In genomic region chr16:8703693-8704092, GRCh38 we compare ENCODE assay signal across 26 cellular contexts. TPM values are rescaled to one million over a fixed set of nuclear protein-coding genes. Genes with fewer than 3 reads are reported as not detected.
DNase-seq lines count a peak whose midpoint lies in the region; ATAC-seq, FAIRE-seq and TF ChIP-seq lines count a peak whose summit lies in the region.
"Had no signal": no experiment of that assay in that cellular context is flagged by ENCODE, and none has a peak within 500 bp of the region (broad histone marks: within the 10 kb centered on the region; RNA-seq: fewer than 3 reads in every experiment).

No MANE protein-coding gene starts in this region.

- H3K4me2 ChIP-seq in GM12878 (ENCODE audit: control insufficient read depth, insufficient read depth) (no peak overlapping the region), H1 (ENCODE audit: insufficient read depth in 1 of 2, low read depth in 2 of 2, low read length in 2 of 2) (no peak overlapping the region)
- H3K4me2 ChIP-seq: BLaER1 had no signal

- POLR2A ChIA-PET in GM12878 (lab: Charles Lee), result no interaction called here
- POLR2A ChIA-PET in H1 (lab: Charles Lee; ENCODE audit: partially characterized antibody), result no interaction called here
- POLR2A ChIA-PET in RWPE1 (lab: Yijun Ruan, JAX; ENCODE audit: low non-redundant PET), result no interaction called here

- in situ Hi-C loops in GM12878 (cut with MboI), result no loop called here

- no peaks in the 10 kb centered on the region for H3K79me1 ChIP-seq in H1 (ENCODE audit: low read depth, low read length)

- H2AK5ac ChIP-seq in H1 (ENCODE audit: low read depth, low read length), result 0 out of 2 replicates have a peak overlapping the region, but pooled peaks have one; percentile 39

- H3K18ac ChIP-seq in H1 (ENCODE audit: extremely low read depth, low read length), result no peak overlapping the region

- FAIRE-seq in GM12878 (lab: Jason Lieb, UNC) (no peak), H1 (lab: Jason Lieb, UNC) (no peak)
- FAIRE-seq: A204.1, GM12891, GM19239 had no signal

- H2AFZ ChIP-seq in GM12878 (ENCODE audit: control insufficient read depth, low read depth, low read length), result no peak overlapping the region
- H2AFZ ChIP-seq in H1 (ENCODE audit: low read length), result no peak overlapping the region

- H3K27ac ChIP-seq in GM12878 (ENCODE audit: control insufficient read depth, insufficient read depth) (no peak overlapping the region), H1 (ENCODE audit: low read depth, low read length) (no peak overlapping the region), liver (ENCODE audit: low read depth in 1 of 2, low read length in 2 of 2) (peak overlapping the region; percentile 49 to 64), RWPE1 (no peak overlapping the region)
- H3K27ac ChIP-seq: BLaER1 had no signal

- H3K9me3 ChIP-seq in GM12878 (replicated peaks; ENCODE audit: control insufficient read depth, insufficient read depth, low read length) (no peaks in the 10 kb centered on the region; the same call in 2 of the 3 replicates), H1 (ENCODE audit: insufficient read depth in 2 of 2, low read depth in 1 of 2, low read length in 1 of 2) (no peaks in the 10 kb centered on the region), liver (ENCODE audit: control insufficient read depth in 4 of 4, low read length in 3 of 4) (no peaks in the 10 kb centered on the region)
- H3K9me3 ChIP-seq: BE2C, BLaER1 had no signal

- SMC1A ChIA-PET in GM12878 (lab: Charles Lee; ENCODE audit: uncharacterized antibody, unreplicated experiment), result no interaction called here

- no peak overlapping the region for H3K23ac ChIP-seq in H1 (ENCODE audit: insufficient read length)

- intact Hi-C loops in GM12878 (cut with micrococcal nuclease; ENCODE audit: unreplicated experiment), result no loop called here

- H3K4me1 ChIP-seq in GM12878 (ENCODE audit: control insufficient read depth, insufficient read depth, low read length) (no peaks in the 10 kb centered on the region), H1 (replicated peaks in 1 of 4; ENCODE audit: control insufficient read depth in 3 of 4, insufficient read depth in 4 of 4, low read length in 3 of 4) (no peaks in the 10 kb centered on the region), liver (ENCODE audit: control insufficient read depth in 4 of 4, insufficient read depth in 4 of 4, low read length in 3 of 4) (peaks cover 7 to 33% (median 28%) of the 10 kb centered on the region in 4 donors)
- H3K4me1 ChIP-seq: BE2C, BLaER1 had no signal

- no peaks in the 10 kb centered on the region for H3K79me2 ChIP-seq in GM12878 (ENCODE audit: control insufficient read depth, insufficient read depth, low read length)
- H3K79me2 ChIP-seq in H1 (ENCODE audit: control insufficient read depth in 1 of 2, insufficient read depth in 2 of 2, low read length in 2 of 2), result no peaks in the 10 kb centered on the region

- no peaks in the 10 kb centered on the region for H3K27me3 ChIP-seq in GM12878 (replicated peaks in 1 of 2; ENCODE audit: control insufficient read depth in 2 of 2, insufficient read depth in 2 of 2, low read length in 1 of 2)
- no peaks in the 10 kb centered on the region for H3K27me3 ChIP-seq in H1 (replicated peaks in 1 of 4; ENCODE audit: control insufficient read depth in 3 of 4, extremely low read depth in 1 of 4, insufficient read depth in 3 of 4, low read length in 3 of 4)
- no peaks in the 10 kb centered on the region for H3K27me3 ChIP-seq in liver (ENCODE audit: control insufficient read depth in 4 of 4, insufficient read depth in 4 of 4, low read length in 3 of 4)
- H3K27me3 ChIP-seq: BE2C, BLaER1 had no signal

- H2BK15ac ChIP-seq in H1 (ENCODE audit: low read length), result no peak overlapping the region

- H3K56ac ChIP-seq in H1 (replicated peaks; ENCODE audit: insufficient read length, low read depth, low read length), result no peak overlapping the region

- TF ChIP-seq RAD21 in GM12878 (IDR thresholded peaks at IDR 0.05; ENCODE audit: insufficient read depth, low read depth, low read length) (no peak), H1 (IDR thresholded peaks at IDR 0.05 in 1 of 2, conservative IDR thresholded peaks at IDR 0.05 in 1 of 2; ENCODE audit: low read depth in 2 of 2, low read length in 2 of 2) (no peak), liver (IDR thresholded peaks at IDR 0.05) (no peak)

- CTCF ChIA-PET in GM12878 (lab: Yijun Ruan, JAX) (interaction anchor here (0.9 kb wide), 1 partner anchor 149 kb away, joined by 3 read pairs; no protein-coding TSS in a partner anchor), H1 (lab: Charles Lee; ENCODE audit: partially characterized antibody) (interaction anchor here (0.6 to 1.1 kb wide), 2 partner anchors 107 to 173 kb away, joined by 3 read pairs; no protein-coding TSS in a partner anchor), RWPE1 (lab: Yijun Ruan, JAX) (no interaction called here)

- no peak for DNase-seq in GM12878 (ENCODE audit: low read depth, low spot score)
- no peak for DNase-seq in H1 (ENCODE audit: low read depth in 1 of 2, low spot score in 2 of 2)
- DNase-seq in SIG-M5 treated with dmso at 0.1 percent for 504 hours (lab: John Stamatoyannopoulos, UW; ENCODE audit: unreplicated experiment), result no peak
- no peak for DNase-seq in SKM-1 (lab: John Stamatoyannopoulos, UW; ENCODE audit: unreplicated experiment)
- DNase-seq in RWPE1 (ENCODE audit: low spot score), result no peak
- DNase-seq: 8988T; ACHN; BE2C; C1 segment of cervical spinal cord; CD4-positive, alpha-beta memory T cell; CD4-positive, CD25-positive, alpha-beta regulatory T cell; CD8-positive, alpha-beta memory T cell; COR-L47; DMS 273 treated with DMSO at 0.1 percent for 48 hours; DMS153; DMS53; DMS79; DND-41; EL; GDM1 had no signal

- H3K9ac ChIP-seq in GM12878 (ENCODE audit: control insufficient read depth, insufficient read depth, low read length) (no peak overlapping the region), H1 (replicated peaks in 1 of 4; ENCODE audit: extremely low read depth in 1 of 4, low read depth in 3 of 4, low read length in 3 of 4) (no peak overlapping the region), liver (ENCODE audit: low read depth in 1 of 2, low read length in 2 of 2) (no peak overlapping the region)
- H3K9ac ChIP-seq: BLaER1 had no signal

- H3K4ac ChIP-seq in H1 (replicated peaks; ENCODE audit: insufficient read length, low read depth, low read length), result no peak overlapping the region

- H2BK12ac ChIP-seq in H1 (ENCODE audit: low read depth, low read length), result no peak overlapping the region

- H3K4me3 ChIP-seq in GM12878 (no peak overlapping the region), H1 (ENCODE audit: extremely low read depth in 1 of 4, insufficient read depth in 2 of 4, low read depth in 3 of 4, low read length in 4 of 4) (no peak overlapping the region), liver (ENCODE audit: low read depth in 1 of 3, low read length in 3 of 3) (no peak overlapping the region)
- H3K4me3 ChIP-seq: BLaER1 had no signal

- no peak overlapping the region for H4K5ac ChIP-seq in H1 (ENCODE audit: insufficient read length, low read depth, low read length)

- TF ChIP-seq EP300 in GM12878 (IDR thresholded peaks at IDR 0.05; ENCODE audit: borderline replicate concordance in 1 of 2, control insufficient read depth in 1 of 2, low read depth in 2 of 2, low read length in 2 of 2) (no peak), H1 (IDR thresholded peaks at IDR 0.05; ENCODE audit: borderline replicate concordance in 1 of 2, low read depth in 2 of 2, low read length in 2 of 2) (no peak)

- H3K14ac ChIP-seq in H1 (ENCODE audit: insufficient read length), result no peak overlapping the region

- RAD21 ChIA-PET in GM12878 (lab: Charles Lee; ENCODE audit: unreplicated experiment), result no interaction called here

- no peak overlapping the region for H2BK120ac ChIP-seq in H1 (replicated peaks; ENCODE audit: low read depth, low read length)

- no TSS peak for BruUV-seq in GM12878 (replicated peaks; lab: Mats Ljungman, UMichigan)

- WGBS in GM12878 (ENCODE audit: insufficient coverage, insufficient replicate concordance, low lambda C conversion rate, missing lambda C conversion rate), result 81% methylated on average over 2 of the region's 2 CpGs
- 90% methylated on average over 2 of the region's 2 CpGs; no CpG with 5 or more reads in 1 of the 2 experiments for WGBS in H1 (ENCODE audit: extremely low coverage in 1 of 2, insufficient coverage in 1 of 2, insufficient read length in 1 of 2, insufficient replicate concordance in 2 of 2, low coverage in 1 of 2, low lambda C conversion rate in 2 of 2, missing lambda C conversion rate in 1 of 2), 2 experiments
- 93% methylated on average over 2 of the region's 2 CpGs for WGBS in liver

- H4K91ac ChIP-seq in H1 (replicated peaks; ENCODE audit: insufficient read length, low read length), result no peak overlapping the region

- H4K20me1 ChIP-seq in GM12878 (ENCODE audit: control insufficient read depth, insufficient read depth) (no peaks in the 10 kb centered on the region), H1 (replicated peaks in 1 of 2; ENCODE audit: control insufficient read depth in 1 of 2, insufficient read depth in 2 of 2, low read length in 2 of 2) (no peaks in the 10 kb centered on the region)
- H4K20me1 ChIP-seq: BLaER1 had no signal

- H3K23me2 ChIP-seq in H1 (ENCODE audit: low read depth, low read length), result no peaks in the 10 kb centered on the region

- H2BK5ac ChIP-seq in H1 (ENCODE audit: low read depth, low read length), result no peak overlapping the region

- no peak overlapping the region for H2BK20ac ChIP-seq in H1 (ENCODE audit: low read length)

- TF ChIP-seq POLR2A in GM12878 (IDR thresholded peaks at IDR 0.05; ENCODE audit: low read depth, low read length), result no peak
- no peak for TF ChIP-seq POLR2A in H1 (IDR thresholded peaks at IDR 0.05; ENCODE audit: control extremely low read depth in 1 of 2, low read depth in 2 of 2, low read length in 2 of 2)

- ATAC-seq in GM12878 (no peak), HG03039 (IDR thresholded peaks at IDR 0.05; ENCODE audit: unreplicated experiment) (no peak)

- no peak overlapping the region for H4K8ac ChIP-seq in H1 (ENCODE audit: extremely low read depth, insufficient read depth, low read length)

- TF ChIP-seq CTCF in GM12878 (IDR thresholded peaks at IDR 0.05 in 2 of 3, conservative IDR thresholded peaks at IDR 0.05 in 1 of 3; ENCODE audit: control insufficient read depth in 2 of 3, extremely low read depth in 1 of 3, insufficient read depth in 1 of 3, low read depth in 3 of 3, low read length in 3 of 3) (no peak), H1 (IDR thresholded peaks at IDR 0.05; ENCODE audit: control extremely low read depth in 1 of 3, insufficient read depth in 1 of 3, low read depth in 1 of 3, low read length in 3 of 3) (no peak), liver (IDR thresholded peaks at IDR 0.05; ENCODE audit: low read depth, low read length, missing input control) (no peak), RWPE1 (conservative IDR thresholded peaks at IDR 0.05; ENCODE audit: low read depth) (no peak)

- no peaks in the 10 kb centered on the region for H3K36me3 ChIP-seq in GM12878 (ENCODE audit: control insufficient read depth in 2 of 2, insufficient read depth in 2 of 2, low read length in 1 of 2)
- no peaks in the 10 kb centered on the region for H3K36me3 ChIP-seq in H1 (ENCODE audit: control insufficient read depth in 2 of 4, insufficient read depth in 4 of 4, low read length in 3 of 4)
- H3K36me3 ChIP-seq in liver (ENCODE audit: control insufficient read depth in 4 of 4, insufficient read depth in 3 of 4, low read depth in 1 of 4, low read length in 3 of 4), result peaks cover 0 to 7% (median 0%) of the 10 kb centered on the region in 4 donors
- H3K36me3 ChIP-seq: BE2C had no signal

RNA-seq across cellular contexts. Expression of gene ABAT, which starts 29.3 kb away (rescaled TPM):
- 21.7 and 23.2 TPM in 2 replicates for total RNA-seq in GM12878 (2013; cell fraction: nucleolus; rRNA removed)
- 1.8 and 1.9 TPM in 2 replicates for total RNA-seq in GM12878 (2014; rRNA removed)
- 1.8 and 1.9 TPM in 2 replicates for total RNA-seq in GM12878 (2014; rRNA removed; fragmentation: Illumina TruSeq; extraction: Trizol)
- total RNA-seq in GM12878 (2021), result 2.6 and 2.8 TPM in 2 replicates
- 1.9 TPM for polyA plus RNA-seq in GM12878 (2011; ENCODE audit: low read depth)
- 7.0 and 10.6 TPM in 2 replicates for polyA plus RNA-seq in GM12878 (2011; rRNA removed)
- polyA plus RNA-seq in GM12878 (2011; cell fraction: cytosol; rRNA removed), result 7.6 and 8.5 TPM in 2 replicates
- polyA plus RNA-seq in GM12878 (2011; cell fraction: nucleus; rRNA removed), result 9.8 and 10.4 TPM in 2 replicates
- 2.8 and 3.3 TPM in 2 replicates for polyA plus RNA-seq in GM12878 (2012)
- 2.8 and 3.2 TPM in 2 replicates for polyA plus RNA-seq in GM12878 (2014; fragmentation: Illumina TruSeq; extraction: Trizol)
- polyA plus RNA-seq in GM12878 (2014; fragmentation: Nextera tagmentation; extraction: Ambion mirVana), result 1 to 10 TPM; 1.0 to 1.1 TPM
- polyA plus RNA-seq in GM12878 (2014; rRNA removed), result 2.4 and 2.6 TPM in 2 replicates
- 1 to 10 TPM; 1.8 to 1.9 TPM for polyA plus RNA-seq in GM12878 (2016; fragmentation: Nextera tagmentation; extraction: Ambion mirVana)
- 7.2 and 8.4 TPM in 2 replicates for polyA minus RNA-seq in GM12878 (2011; rRNA and poly(A)+ RNA removed)
- 1.7 and 1.9 TPM in 2 replicates for polyA minus RNA-seq in GM12878 (2011; cell fraction: cytosol; rRNA and poly(A)+ RNA removed)
- polyA minus RNA-seq in GM12878 (2011; cell fraction: nucleus; rRNA and poly(A)+ RNA removed), result 3.1 and 6.8 TPM in 2 replicates
- total RNA-seq in H1 (2021; fragmentation: NEBNext Ultra II Directional; extraction: Animal tissue kit (Norgen Biotek cat#: 25700)), result 8.4 and 8.9 TPM in 2 replicates
- polyA plus RNA-seq in H1 (2011; rRNA removed), result 6.4 and 6.9 TPM in 2 replicates
- 6.9 TPM for polyA plus RNA-seq in H1 (2011; cell fraction: cytosol; rRNA removed)
- polyA plus RNA-seq in H1 (2011; cell fraction: nucleus; rRNA removed), result 8.7 TPM
- polyA plus RNA-seq in H1 (2012, experiment 1 of 2), result 6.1 to 7.6 TPM (median 6.4 TPM) in 4 replicates
- polyA plus RNA-seq in H1 (2012, experiment 2 of 2), result 1.9 TPM
- polyA plus RNA-seq in H1 (2013, experiment 1 of 2), result 4.4 TPM
- 4.5 TPM for polyA plus RNA-seq in H1 (2013, experiment 2 of 2)
- 7.2 and 7.5 TPM in 2 replicates for polyA minus RNA-seq in H1 (2011; rRNA and poly(A)+ RNA removed)
- polyA minus RNA-seq in H1 (2011; cell fraction: cytosol; rRNA and poly(A)+ RNA removed), result 4.3 TPM
- polyA minus RNA-seq in H1 (2011; cell fraction: nucleus; rRNA and poly(A)+ RNA removed), result 7.7 TPM
- total RNA-seq in liver, result 100 to 1,000 TPM in 1 of 2 donors, 10 to 100 TPM in 1; 52.4 to 201 TPM
- polyA plus RNA-seq in liver, result 100 to 1,000 TPM in 1 of 2 donors, 10 to 100 TPM in 1; 81.6 to 205 TPM

Comparison
In these comparisons a context has a peak if more than half of its experiments do, and no peak if none do; other contexts are left out.
1. H3K27ac ChIP-seq: peak in liver (2 of 2); none in GM12878 (single experiment), H1 (single experiment) and RWPE1 (single experiment).